ENCODE assay signal across 8 cellular contexts in genomic region chr13:97125051-97125809, GRCh38.
DNase-seq lines count a peak whose midpoint lies in the region; ATAC-seq and TF ChIP-seq lines count a peak whose summit lies in the region.

No MANE protein-coding gene starts in this region.

- H3K4me2 ChIP-seq in fibroblast of lung (ENCODE audit: extremely low read depth, insufficient read depth, low read length), result peak overlapping the region; percentile 63

- no peaks in the 10 kb centered on the region for H3K9me3 ChIP-seq in fibroblast of lung (ENCODE audit: control insufficient read depth, insufficient read depth, low read depth, low read length)

- DNase-seq in Right ventricle myocardium inferior (ENCODE audit: missing footprints) (no peak), cardiac septum (ENCODE audit: low spot score) (no peak), OCI-M1 (lab: John Stamatoyannopoulos, UW) (peak; percentile 51), fibroblast of lung (ENCODE audit: low read depth in 2 of 2) (peak; percentile 87 to 92), retinal pigment epithelial cell (ENCODE audit: low read depth) (peak; percentile 98), erythroblast (lab: John Stamatoyannopoulos, UW) (no peak), cortex of kidney (lab: John Stamatoyannopoulos, UW) (no peak)

- H4K20me1 ChIP-seq in fibroblast of lung (ENCODE audit: control insufficient read depth, extremely low read depth, insufficient read depth, low read length), result no peaks in the 10 kb centered on the region

- no peaks in the 10 kb centered on the region for H3K27me3 ChIP-seq in fibroblast of lung (ENCODE audit: control insufficient read depth, insufficient read depth, low read length)

- TF ChIP-seq POLR2A in erythroblast (IDR thresholded peaks at IDR 0.05; ENCODE audit: low read length), result no peak

- no peaks in the 10 kb centered on the region for H3K79me2 ChIP-seq in fibroblast of lung (ENCODE audit: control insufficient read depth, insufficient read depth, low read length)

- H3K36me3 ChIP-seq in fibroblast of lung (ENCODE audit: control insufficient read depth, insufficient read depth, low read length), result no peaks in the 10 kb centered on the region

- TF ChIP-seq CTCF in fibroblast of lung (conservative IDR thresholded peaks at IDR 0.05 in 1 of 2, IDR thresholded peaks at IDR 0.05 in 1 of 2; ENCODE audit: low read depth in 1 of 2, low read length in 2 of 2) (peak; percentile 11 to 14), retinal pigment epithelial cell (conservative IDR thresholded peaks at IDR 0.05; ENCODE audit: low read depth, low read length) (peak; percentile 33)

- H3K27ac ChIP-seq in fibroblast of lung (ENCODE audit: insufficient read depth, low read length), result no peak overlapping the region

- intact Hi-C loops in Right ventricle myocardium inferior (cut with DNase I) (no loop called here), cardiac septum (cut with DNase I) (no loop called here)

- ATAC-seq in Right ventricle myocardium inferior, result peak; percentile 80
- ATAC-seq in HG03039 (IDR thresholded peaks at IDR 0.05; ENCODE audit: unreplicated experiment), result peak; percentile 42

- no peak overlapping the region for H3K9ac ChIP-seq in fibroblast of lung (ENCODE audit: insufficient read depth, low read length)

- H2AFZ ChIP-seq in fibroblast of lung (ENCODE audit: low read length), result no peak overlapping the region

- H3K4me3 ChIP-seq in fibroblast of lung (replicated peaks in 1 of 4; ENCODE audit: control extremely low read depth in 1 of 4, insufficient read depth in 1 of 4, low read depth in 3 of 4, low read length in 4 of 4) (no peak overlapping the region), retinal pigment epithelial cell (ENCODE audit: low read length) (peak overlapping the region; percentile 22)

- peaks cover 18% of the 10 kb centered on the region for H3K4me1 ChIP-seq in fibroblast of lung (ENCODE audit: control insufficient read depth, extremely low read depth, insufficient read depth, low read length)

Comparison
In these comparisons a context has a peak if more than half of its experiments do, and no peak if none do; other contexts are left out.
1. DNase-seq: peak in OCI-M1 (single experiment), fibroblast of lung (2 of 2) and retinal pigment epithelial cell (single experiment); none in Right ventricle myocardium inferior (single experiment), cardiac septum (single experiment), erythroblast (0 of 2) and cortex of kidney (single experiment).